15 cellular contexts compared by ENCODE assay signal in the genomic region with DNA sequence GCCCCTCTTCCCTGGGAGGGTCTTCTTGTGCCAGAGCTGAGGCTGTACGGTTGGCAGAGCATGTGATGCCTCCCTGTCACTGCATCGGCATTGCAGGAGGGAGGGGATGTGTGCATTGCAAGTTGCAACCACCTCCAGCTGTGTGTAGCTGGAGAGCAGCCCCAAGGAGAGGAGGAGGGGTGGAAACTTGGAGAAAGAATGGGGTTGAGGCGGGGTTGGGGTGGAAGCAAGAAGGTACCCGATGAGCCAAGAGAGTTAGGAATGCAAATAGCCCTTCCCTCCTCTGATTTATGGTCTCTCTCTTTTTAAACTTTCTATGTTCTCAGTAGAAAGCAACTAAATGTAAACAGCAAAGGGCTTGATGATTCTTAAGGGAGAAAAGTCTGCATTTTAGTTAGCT. TPM values are rescaled to one million over a fixed set of nuclear protein-coding genes. Genes with fewer than 3 reads are reported as not detected.
DNase-seq lines count a peak whose midpoint lies in the region; ATAC-seq and TF ChIP-seq lines count a peak whose summit lies in the region.
"Had no signal": no experiment of that assay in that cellular context is flagged by ENCODE, and none has a peak within 500 bp of the region (broad histone marks: within the 10 kb centered on the region; RNA-seq: fewer than 3 reads in every experiment).

No MANE protein-coding gene starts in this region.

- no peak overlapping the region for H3K9ac ChIP-seq in DND-41 (ENCODE audit: low read depth, low read length)

- H3K4me2 ChIP-seq in DND-41 (ENCODE audit: insufficient read depth, low read length), result no peak overlapping the region

- TF ChIP-seq POLR2A in sigmoid colon (IDR thresholded peaks at IDR 0.05), result no peak

- H3K4me1 ChIP-seq in DND-41 (ENCODE audit: insufficient read depth, low read length) (no peaks in the 10 kb centered on the region), sigmoid colon (peaks cover 0 to 57% (median 45%) of the 10 kb centered on the region in 4 donors)

- no peak overlapping the region for H2AFZ ChIP-seq in DND-41 (ENCODE audit: low read depth, low read length)

- no peak for TF ChIP-seq CTCF in DND-41 (IDR thresholded peaks at IDR 0.05; ENCODE audit: borderline replicate concordance, extremely low read depth, low read length, poor library complexity, severe bottlenecking)
- TF ChIP-seq CTCF in foreskin fibroblast (IDR thresholded peaks at IDR 0.05; ENCODE audit: low read depth, low read length), result no peak
- no peak for TF ChIP-seq CTCF in sigmoid colon (IDR thresholded peaks at IDR 0.05)

- H3K27me3 ChIP-seq in DND-41 (ENCODE audit: insufficient read depth, low read length, poor library complexity) (no peaks in the 10 kb centered on the region), sigmoid colon (no peaks in the 10 kb centered on the region)
- H3K27me3 ChIP-seq: neutrophil had no signal

- H3K79me2 ChIP-seq in DND-41 (ENCODE audit: insufficient read depth, low read length), result no peaks in the 10 kb centered on the region

- H3K9me3 ChIP-seq in DND-41 (ENCODE audit: insufficient read depth, low read length, severe bottlenecking) (peaks cover 11% of the 10 kb centered on the region), sigmoid colon (no peaks in the 10 kb centered on the region)
- H3K9me3 ChIP-seq: neutrophil had no signal

- H3K36me3 ChIP-seq in DND-41 (ENCODE audit: insufficient read depth, low read length) (peaks cover 17% of the 10 kb centered on the region; the same call in 1 of the 2 replicates), sigmoid colon (peaks cover 0 to 13% (median 6%) of the 10 kb centered on the region in 4 donors)
- H3K36me3 ChIP-seq: neutrophil had no signal

- H3K27ac ChIP-seq in DND-41 (ENCODE audit: low read length), result no peak overlapping the region
- peak overlapping the region in 3 of 4 donors; percentile 40 to 65 (median 65) for H3K27ac ChIP-seq in sigmoid colon
- H3K27ac ChIP-seq: neutrophil had no signal

- TF ChIP-seq EP300 in sigmoid colon (IDR thresholded peaks at IDR 0.05), result no peak

- H3K4me3 ChIP-seq in DND-41 (ENCODE audit: low read depth in 1 of 2, low read length in 2 of 2), result no peak overlapping the region
- peak overlapping the region in 1 of 2 donors; percentile 30 for H3K4me3 ChIP-seq in foreskin fibroblast (ENCODE audit: low read depth in 1 of 2, low read length in 2 of 2)
- peak overlapping the region in 2 of 4 donors; percentile 14 to 20 for H3K4me3 ChIP-seq in sigmoid colon

- no peaks in the 10 kb centered on the region for H4K20me1 ChIP-seq in DND-41 (ENCODE audit: insufficient read depth, low read length)

- WGBS in sigmoid colon, 2 donors, result 27 to 41% methylated on average over 4 of the region's 4 CpGs

- peak; percentile 27; the same call in 1 of the 3 replicates for ATAC-seq in DND-41 (ENCODE audit: insufficient read depth, low read depth)

- intact Hi-C loops in sigmoid colon (cut with DNase I), result no loop called here

- DNase-seq in DND-41 (no peak), amniotic epithelial cell (ENCODE audit: low read depth) (peak; percentile 67), foreskin fibroblast (peak; percentile 68 to 79), sigmoid colon (peak; percentile 74), NK-92 (lab: John Stamatoyannopoulos, UW; ENCODE audit: unreplicated experiment) (no peak), NCI-H748 (lab: John Stamatoyannopoulos, UW; ENCODE audit: unreplicated experiment) (no peak), SIG-M5 (lab: John Stamatoyannopoulos, UW) (no peak), HUDEP-2 (lab: John Stamatoyannopoulos, UW; ENCODE audit: unreplicated experiment in 76 of 76) (no peak)
- DNase-seq: activated CD8-positive, alpha-beta memory T cell treated with anti-CD3 and anti-CD28 coated beads for 24 hours; DMS79 treated with DMSO at 0.1 percent for 48 hours; effector memory CD4-positive, alpha-beta T cell; NCI-H1105; NCI-H69; T-helper 1 cell had no signal

RNA-seq across cellular contexts. Expression of gene MND1, which starts 48.1 kb away (rescaled TPM):
- 1 to 10 TPM in 1 of 4 donors, not detected in 3; 2.4 TPM for total RNA-seq in sigmoid colon
- 1 to 10 TPM; 3.0 to 7.1 (median 5.1) TPM for polyA plus RNA-seq in sigmoid colon

Comparison
In these comparisons a context has a peak if more than half of its experiments do, and no peak if none do; other contexts are left out.
1. DNase-seq: peak in amniotic epithelial cell (single experiment), foreskin fibroblast (2 of 2) and sigmoid colon (single experiment); none in DND-41 (single experiment), NK-92 (single experiment), NCI-H748 (single experiment), SIG-M5 (single experiment) and HUDEP-2 (0 of 76).